ENCODE assay signal across 10 cellular contexts in genomic region chr11:1761110-1761856, GRCh38. TPM values are rescaled to one million over a fixed set of nuclear protein-coding genes. Genes with fewer than 3 reads are reported as not detected.
DNase-seq lines count a peak whose midpoint lies in the region; ATAC-seq, FAIRE-seq and TF ChIP-seq lines count a peak whose summit lies in the region.
"Had no signal": no experiment of that assay in that cellular context is flagged by ENCODE, and none has a peak within 500 bp of the region (broad histone marks: within the 10 kb centered on the region; RNA-seq: fewer than 3 reads in every experiment).

No MANE protein-coding gene starts in this region.

- H3K27ac Mint-ChIP-seq in glutamatergic neuron (ENCODE audit: unreplicated experiment), result no peak overlapping the region
- H3K27ac Mint-ChIP-seq: activated CD4-positive, alpha-beta T cell treated with anti-CD3 and anti-CD28 coated beads for 36 hours had no signal

- H3K27me3 ChIP-seq in ACC112 (ENCODE audit: insufficient read depth, low read length), result no peaks in the 10 kb centered on the region
- no peaks in the 10 kb centered on the region for H3K27me3 ChIP-seq in Peyer's patch
- no peaks in the 10 kb centered on the region for H3K27me3 ChIP-seq in pancreas
- H3K27me3 ChIP-seq in effector memory CD4-positive, alpha-beta T cell (replicated peaks; ENCODE audit: control insufficient read depth, insufficient read depth, low read length, poor library complexity, severe bottlenecking), result no peaks in the 10 kb centered on the region
- H3K27me3 ChIP-seq in mesendoderm (ENCODE audit: insufficient read depth, low read length, poor library complexity), result no peaks in the 10 kb centered on the region

- H3K4me1 ChIP-seq in ACC112 (ENCODE audit: control insufficient read depth, insufficient read depth, low read length, unreplicated experiment), result peaks cover 33% of the 10 kb centered on the region
- peaks cover 4 to 72% (median 64%) of the 10 kb centered on the region in 4 donors for H3K4me1 ChIP-seq in Peyer's patch
- peaks cover 9 to 28% (median 15%) of the 10 kb centered on the region in 3 donors for H3K4me1 ChIP-seq in pancreas
- peaks cover 73% of the 10 kb centered on the region for H3K4me1 ChIP-seq in effector memory CD4-positive, alpha-beta T cell (ENCODE audit: control insufficient read depth, insufficient read depth, low read length, poor library complexity, severe bottlenecking)
- peaks cover 2% of the 10 kb centered on the region for H3K4me1 ChIP-seq in mesendoderm (ENCODE audit: control insufficient read depth, low read depth, low read length)

- ATAC-seq in pancreas, result no peak
- ATAC-seq: activated CD4-positive, alpha-beta T cell treated with anti-CD3 and anti-CD28 coated beads for 36 hours had no signal

- no peak overlapping the region for H3K9ac ChIP-seq in mesendoderm (ENCODE audit: low read length)

- H3K4ac ChIP-seq in mesendoderm (ENCODE audit: low read depth, low read length), result no peak overlapping the region

- no peak overlapping the region for H2BK15ac ChIP-seq in mesendoderm (replicated peaks; ENCODE audit: low read depth)

- H3K36me3 ChIP-seq in ACC112 (ENCODE audit: insufficient read depth, low read length) (peaks cover 2% of the 10 kb centered on the region; the same call in 1 of the 2 replicates), Peyer's patch (peaks cover 0 to 55% (median 3%) of the 10 kb centered on the region in 3 donors), pancreas (peaks cover 7 to 38% (median 22%) of the 10 kb centered on the region in 3 donors), mesendoderm (ENCODE audit: control insufficient read depth, insufficient read depth, low read length) (no peaks in the 10 kb centered on the region)
- peaks cover 5% of the 10 kb centered on the region for H3K36me3 ChIP-seq in effector memory CD4-positive, alpha-beta T cell (ENCODE audit: control insufficient read depth, insufficient read depth, low read length)

- H3K9me3 ChIP-seq in Peyer's patch (no peaks in the 10 kb centered on the region), pancreas (no peaks in the 10 kb centered on the region)
- H3K9me3 ChIP-seq in effector memory CD4-positive, alpha-beta T cell (ENCODE audit: control insufficient read depth, low read length), result no peaks in the 10 kb centered on the region

- H3K27ac ChIP-seq in ACC112 (ENCODE audit: low read depth, low read length) (peak overlapping the region; percentile 61), Peyer's patch (peak overlapping the region; percentile 89 to 98 (median 96)), pancreas (peak overlapping the region in 3 of 4 donors; percentile 28 to 93 (median 92)), mesendoderm (ENCODE audit: low read depth, low read length) (no peak overlapping the region)
- no peak overlapping the region for H3K27ac ChIP-seq in effector memory CD4-positive, alpha-beta T cell (ENCODE audit: insufficient read depth, low read length, poor library complexity, severe bottlenecking)

- FAIRE-seq in pancreas (lab: Jason Lieb, UNC), result no peak
- FAIRE-seq: bronchial epithelial cell had no signal

- no peaks in the 10 kb centered on the region for H3K4me1 Mint-ChIP-seq in glutamatergic neuron (ENCODE audit: low read depth, unreplicated experiment)

- no peak overlapping the region for H3K4me3 Mint-ChIP-seq in glutamatergic neuron (ENCODE audit: unreplicated experiment)

- H3K4me3 ChIP-seq in ACC112 (ENCODE audit: low read depth, low read length) (peak overlapping the region; percentile 92; the same call in 1 of the 2 replicates), Peyer's patch (peak overlapping the region in 3 of 4 donors; percentile 83 to 92 (median 90)), pancreas (peak overlapping the region in 2 of 4 donors; percentile 100), mesendoderm (ENCODE audit: low read length) (no peak overlapping the region)
- H3K4me3 ChIP-seq in effector memory CD4-positive, alpha-beta T cell (ENCODE audit: insufficient read depth, low read depth, low read length, poor library complexity, severe bottlenecking), result no peak overlapping the region

- H3K79me2 ChIP-seq in ACC112 (ENCODE audit: control insufficient read depth, insufficient read depth, low read length, unreplicated experiment) (peaks cover 25% of the 10 kb centered on the region), mesendoderm (ENCODE audit: control insufficient read depth, insufficient read depth, low read length) (peaks cover 2% of the 10 kb centered on the region)

- H3K4me2 ChIP-seq in mesendoderm (ENCODE audit: low read length), result no peak overlapping the region

- no peak overlapping the region for H2BK120ac ChIP-seq in mesendoderm (ENCODE audit: low read depth, low read length)

- no peaks in the 10 kb centered on the region for H3K36me3 Mint-ChIP-seq in glutamatergic neuron (ENCODE audit: unreplicated experiment)

- H3K23ac ChIP-seq in mesendoderm (ENCODE audit: low read length), result no peak overlapping the region

- H2AFZ ChIP-seq in ACC112 (ENCODE audit: low read length, unreplicated experiment), result no peak overlapping the region

- H4K8ac ChIP-seq in mesendoderm (ENCODE audit: low read depth, low read length), result no peak overlapping the region

- peaks cover 5% of the 10 kb centered on the region for H3K9me3 Mint-ChIP-seq in glutamatergic neuron (ENCODE audit: unreplicated experiment)

- H3K18ac ChIP-seq in mesendoderm (ENCODE audit: low read length), result no peak overlapping the region

- H4K5ac ChIP-seq in mesendoderm (ENCODE audit: low read length), result no peak overlapping the region

- DNase-seq in Peyer's patch, result no peak
- peak; percentile 12 for DNase-seq in glutamatergic neuron
- DNase-seq in pancreas, result peak in 2 of 6 donors; percentile 59 to 68
- DNase-seq in effector memory CD4-positive, alpha-beta T cell, result no peak
- no peak for DNase-seq in mesendoderm
- DNase-seq in SHP77 treated with DMSO at 0.1 percent for 48 hours (lab: John Stamatoyannopoulos, UW), result no peak
- no peak for DNase-seq in cortex of kidney (lab: John Stamatoyannopoulos, UW)
- DNase-seq: activated CD4-positive, alpha-beta T cell treated with anti-CD3 and anti-CD28 coated beads for 36 hours had no signal

- no peak for TF ChIP-seq POLR2A in Peyer's patch (IDR thresholded peaks at IDR 0.05)

- H2BK5ac ChIP-seq in mesendoderm (ENCODE audit: low read length), result no peak overlapping the region

- H2AK5ac ChIP-seq in mesendoderm (ENCODE audit: low read length), result no peak overlapping the region

- H3K56ac ChIP-seq in mesendoderm (ENCODE audit: low read length), result no peak overlapping the region

- H3K79me1 ChIP-seq in mesendoderm (ENCODE audit: low read length), result peaks cover 4% of the 10 kb centered on the region

- intact Hi-C loops in pancreas (cut with DNase I), result no loop called here

- H3K27me3 Mint-ChIP-seq in glutamatergic neuron (ENCODE audit: unreplicated experiment), result peaks cover 4% of the 10 kb centered on the region
- H3K27me3 Mint-ChIP-seq: activated CD4-positive, alpha-beta T cell treated with anti-CD3 and anti-CD28 coated beads for 36 hours had no signal

- 87 to 89% methylated on average over 28 of the region's 28 CpGs for WGBS in pancreas, 2 donors
- WGBS in mesendoderm (ENCODE audit: extremely low coverage, insufficient coverage, low lambda C conversion rate), result no CpG with 5 or more reads among the region's 28 CpGs

- TF ChIP-seq CTCF in Peyer's patch (IDR thresholded peaks at IDR 0.05) (no peak), glutamatergic neuron (IDR thresholded peaks at IDR 0.05; ENCODE audit: partially characterized antibody, unreplicated experiment) (no peak), pancreas (IDR thresholded peaks at IDR 0.05) (no peak)

RNA-seq across cellular contexts. Expression of gene CTSD, which starts 2.4 kb away (rescaled TPM):
- total RNA-seq in Peyer's patch (1,000 to 10,000 TPM in 2 of 4 donors, 100 to 1,000 TPM in 2; 129 to 1,688 (median 1,221) TPM), glutamatergic neuron (ENCODE audit: unreplicated experiment) (159 TPM), pancreas (100 to 1,000 TPM; 231 to 596 (median 310) TPM)
- 100 to 1,000 TPM; 279 to 422 TPM for polyA plus RNA-seq in pancreas
- 76.3 TPM for polyA plus RNA-seq in mesendoderm (2013, experiment 1 of 2)
- 77.1 TPM for polyA plus RNA-seq in mesendoderm (2013, experiment 2 of 2)

RNA-seq across cellular contexts. Expression of gene IFITM10, which starts 10.9 kb away (rescaled TPM):
- total RNA-seq in Peyer's patch (1 to 10 TPM in 3 of 4 donors, under 1 TPM in 1; 0.88 to 5.0 (median 3.4) TPM), glutamatergic neuron (ENCODE audit: unreplicated experiment) (5.4 TPM), pancreas (1 to 10 TPM in 1 of 6 donors, under 1 TPM in 5; 0.28 to 2.0 (median 0.45) TPM)
- polyA plus RNA-seq in pancreas, result under 1 TPM; 0.53 to 0.56 TPM
- polyA plus RNA-seq in mesendoderm (2013, experiment 1 of 2), result 0.04 TPM
- 0.01 TPM for polyA plus RNA-seq in mesendoderm (2013, experiment 2 of 2)

Comparison
In these comparisons a context has a peak if more than half of its experiments do, and no peak if none do; other contexts are left out.
1. H3K27ac ChIP-seq: peak in ACC112 (single experiment), Peyer's patch (4 of 4) and pancreas (3 of 4); none in effector memory CD4-positive, alpha-beta T cell (single experiment) and mesendoderm (single experiment).
2. H3K4me3 ChIP-seq: peak in ACC112 (single experiment) and Peyer's patch (3 of 4); none in effector memory CD4-positive, alpha-beta T cell (single experiment) and mesendoderm (single experiment).